25 cellular contexts compared by ENCODE assay signal in the genomic region with DNA sequence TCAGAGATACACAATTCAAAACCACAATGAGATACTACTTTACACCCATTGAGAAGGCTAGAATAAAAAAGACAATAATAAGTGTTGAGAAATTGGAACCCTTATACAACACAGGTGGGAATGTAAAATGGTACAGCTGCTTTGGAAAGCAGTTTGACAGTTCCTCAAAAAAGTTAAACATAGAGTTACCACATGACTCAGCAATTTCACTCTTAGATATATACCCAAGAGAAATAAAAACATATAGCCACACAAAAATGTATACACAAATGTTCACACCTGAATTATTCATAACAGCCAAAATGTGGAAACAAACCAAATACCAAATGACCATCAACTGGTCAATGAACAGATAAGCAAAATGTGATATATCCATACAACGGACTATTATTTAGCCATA.
"Had no signal": no experiment of that assay in that cellular context is flagged by ENCODE, and none has a peak within 500 bp of the region (broad histone marks: within the 10 kb centered on the region; RNA-seq: fewer than 3 reads in every experiment).

No MANE protein-coding gene starts in this region.

- ATAC-seq: gastrocnemius medialis; heart left ventricle; left cardiac atrium; left lung; naive thymus-derived CD4-positive, alpha-beta T cell; psoas muscle; right cardiac atrium; stimulated activated memory B cell treated with anti-CD40 and anti-IgM and Interleukin-4, amounts not matched to agents 10 μg/mL and 1 μg/mL and 100 μg/mL, for 72 hours; stimulated activated naive CD8-positive, alpha-beta T cell treated with anti-CD3 and anti-CD28 coated beads, Interleukin-15, Interleukin-2, amounts not matched to agents 100 U/mL and 50 U/mL, for 24 hours had no signal

- H2AFZ ChIP-seq: neural progenitor cell had no signal

- H3K27me3 ChIP-seq: dorsolateral prefrontal cortex, gastrocnemius medialis, heart left ventricle, left lung, neural progenitor cell, spleen, testis, tibial artery had no signal

- H3K4me3 ChIP-seq: dorsolateral prefrontal cortex, gastrocnemius medialis, heart left ventricle, left lung, neural progenitor cell, psoas muscle, skin epidermis, spleen, testis, tibial artery had no signal

- DNase-seq: dorsolateral prefrontal cortex; effector CD4-positive, alpha-beta T cell; foreskin fibroblast; gastrocnemius medialis; heart left ventricle; hippocampal formation; left cardiac atrium; left lung; mesenchymal stem cell; midbrain; naive thymus-derived CD4-positive, alpha-beta T cell; psoas muscle; right cardiac atrium; spleen; stimulated activated CD4-positive, alpha-beta T cell treated with anti-CD3 and anti-CD28 coated beads, Interleukin-4, amount 100 ng/mL, for 4 hours; stimulated activated naive CD8-positive, alpha-beta T cell treated with anti-CD3 and anti-CD28 coated beads, Interleukin-15, Interleukin-2, amounts not matched to agents 100 U/mL and 50 U/mL, for 24 hours; substantia nigra; testis; tibial artery had no signal

- H3K27ac ChIP-seq: dorsolateral prefrontal cortex, gastrocnemius medialis, heart left ventricle, left lung, neural progenitor cell, psoas muscle, skin epidermis, spleen, testis, tibial artery had no signal

- H3K9ac ChIP-seq: neural progenitor cell had no signal

- H3K4me2 ChIP-seq: neural progenitor cell had no signal

- H3K4me1 ChIP-seq: heart left ventricle, left lung, neural progenitor cell, psoas muscle, spleen, testis had no signal

- FAIRE-seq: colon, islet of Langerhans, urothelium cell line had no signal

- H3K9me3 ChIP-seq: gastrocnemius medialis, heart left ventricle, left lung, psoas muscle, spleen, testis, tibial artery had no signal

- H3K36me3 ChIP-seq: gastrocnemius medialis, heart left ventricle, left lung, neural progenitor cell, spleen, tibial artery had no signal
